1 cellular context compared by ENCODE assay signal in the genomic region with DNA sequence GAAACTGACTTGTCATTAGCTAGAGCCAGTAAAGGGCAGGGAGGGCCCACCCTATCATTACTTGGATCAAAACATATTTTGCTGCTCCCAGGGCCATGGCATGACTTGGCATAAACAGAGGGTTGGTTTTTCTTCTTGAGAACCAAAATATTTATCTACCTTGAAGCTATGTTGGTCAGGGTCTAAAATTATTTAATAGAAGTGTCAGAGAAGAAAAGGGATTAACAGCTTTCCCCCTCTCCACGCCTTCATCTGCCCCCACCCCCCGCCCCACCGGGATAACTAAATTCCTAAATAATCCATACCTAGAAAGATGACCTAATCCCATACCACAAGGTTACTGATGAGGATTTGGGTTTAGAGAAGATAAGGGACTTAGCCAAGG.
TF ChIP-seq lines count a peak whose summit lies in the region.

No MANE protein-coding gene starts in this region.

TF ChIP-seq in GM23338, 12 proteins besides CTCF, POLR2A, EP300 and RAD21 (continued from another document):
- TF ChIP-seq, protein P1, sequence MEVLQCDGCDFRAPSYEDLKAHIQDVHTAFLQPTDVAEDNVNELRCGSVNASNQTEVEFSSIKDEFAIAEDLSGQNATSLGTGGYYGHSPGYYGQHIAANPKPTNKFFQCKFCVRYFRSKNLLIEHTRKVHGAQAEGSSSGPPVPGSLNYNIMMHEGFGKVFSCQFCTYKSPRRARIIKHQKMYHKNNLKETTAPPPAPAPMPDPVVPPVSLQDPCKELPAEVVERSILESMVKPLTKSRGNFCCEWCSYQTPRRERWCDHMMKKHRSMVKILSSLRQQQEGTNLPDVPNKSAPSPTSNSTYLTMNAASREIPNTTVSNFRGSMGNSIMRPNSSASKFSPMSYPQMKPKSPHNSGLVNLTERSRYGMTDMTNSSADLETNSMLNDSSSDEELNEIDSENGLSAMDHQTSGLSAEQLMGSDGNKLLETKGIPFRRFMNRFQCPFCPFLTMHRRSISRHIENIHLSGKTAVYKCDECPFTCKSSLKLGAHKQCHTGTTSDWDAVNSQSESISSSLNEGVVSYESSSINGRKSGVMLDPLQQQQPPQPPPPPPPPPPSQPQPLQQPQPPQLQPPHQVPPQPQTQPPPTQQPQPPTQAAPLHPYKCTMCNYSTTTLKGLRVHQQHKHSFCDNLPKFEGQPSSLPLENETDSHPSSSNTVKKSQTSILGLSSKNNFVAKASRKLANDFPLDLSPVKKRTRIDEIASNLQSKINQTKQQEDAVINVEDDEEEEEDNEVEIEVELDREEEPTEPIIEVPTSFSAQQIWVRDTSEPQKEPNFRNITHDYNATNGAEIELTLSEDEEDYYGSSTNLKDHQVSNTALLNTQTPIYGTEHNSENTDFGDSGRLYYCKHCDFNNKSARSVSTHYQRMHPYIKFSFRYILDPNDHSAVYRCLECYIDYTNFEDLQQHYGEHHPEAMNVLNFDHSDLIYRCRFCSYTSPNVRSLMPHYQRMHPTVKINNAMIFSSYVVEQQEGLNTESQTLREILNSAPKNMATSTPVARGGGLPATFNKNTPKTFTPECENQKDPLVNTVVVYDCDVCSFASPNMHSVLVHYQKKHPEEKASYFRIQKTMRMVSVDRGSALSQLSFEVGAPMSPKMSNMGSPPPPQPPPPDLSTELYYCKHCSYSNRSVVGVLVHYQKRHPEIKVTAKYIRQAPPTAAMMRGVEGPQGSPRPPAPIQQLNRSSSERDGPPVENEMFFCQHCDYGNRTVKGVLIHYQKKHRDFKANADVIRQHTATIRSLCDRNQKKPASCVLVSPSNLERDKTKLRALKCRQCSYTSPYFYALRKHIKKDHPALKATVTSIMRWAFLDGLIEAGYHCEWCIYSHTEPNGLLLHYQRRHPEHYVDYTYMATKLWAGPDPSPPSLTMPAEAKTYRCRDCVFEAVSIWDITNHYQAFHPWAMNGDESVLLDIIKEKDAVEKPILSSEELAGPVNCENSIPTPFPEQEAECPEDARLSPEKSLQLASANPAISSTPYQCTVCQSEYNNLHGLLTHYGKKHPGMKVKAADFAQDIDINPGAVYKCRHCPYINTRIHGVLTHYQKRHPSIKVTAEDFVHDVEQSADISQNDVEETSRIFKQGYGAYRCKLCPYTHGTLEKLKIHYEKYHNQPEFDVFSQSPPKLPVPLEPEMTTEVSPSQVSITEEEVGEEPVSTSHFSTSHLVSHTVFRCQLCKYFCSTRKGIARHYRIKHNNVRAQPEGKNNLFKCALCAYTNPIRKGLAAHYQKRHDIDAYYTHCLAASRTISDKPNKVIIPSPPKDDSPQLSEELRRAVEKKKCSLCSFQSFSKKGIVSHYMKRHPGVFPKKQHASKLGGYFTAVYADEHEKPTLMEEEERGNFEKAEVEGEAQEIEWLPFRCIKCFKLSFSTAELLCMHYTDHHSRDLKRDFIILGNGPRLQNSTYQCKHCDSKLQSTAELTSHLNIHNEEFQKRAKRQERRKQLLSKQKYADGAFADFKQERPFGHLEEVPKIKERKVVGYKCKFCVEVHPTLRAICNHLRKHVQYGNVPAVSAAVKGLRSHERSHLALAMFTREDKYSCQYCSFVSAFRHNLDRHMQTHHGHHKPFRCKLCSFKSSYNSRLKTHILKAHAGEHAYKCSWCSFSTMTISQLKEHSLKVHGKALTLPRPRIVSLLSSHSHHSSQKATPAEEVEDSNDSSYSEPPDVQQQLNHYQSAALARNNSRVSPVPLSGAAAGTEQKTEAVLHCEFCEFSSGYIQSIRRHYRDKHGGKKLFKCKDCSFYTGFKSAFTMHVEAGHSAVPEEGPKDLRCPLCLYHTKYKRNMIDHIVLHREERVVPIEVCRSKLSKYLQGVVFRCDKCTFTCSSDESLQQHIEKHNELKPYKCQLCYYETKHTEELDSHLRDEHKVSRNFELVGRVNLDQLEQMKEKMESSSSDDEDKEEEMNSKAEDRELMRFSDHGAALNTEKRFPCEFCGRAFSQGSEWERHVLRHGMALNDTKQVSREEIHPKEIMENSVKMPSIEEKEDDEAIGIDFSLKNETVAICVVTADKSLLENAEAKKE (CRISPR knock-in tag; IDR thresholded peaks at IDR 0.05), result no peak
- TF ChIP-seq POLR2AphosphoS5 (IDR thresholded peaks at IDR 0.05; ENCODE audit: low read depth) (no peak), EZH2phosphoT487 (IDR thresholded peaks at IDR 0.05; ENCODE audit: unreplicated experiment) (no peak)
- TF ChIP-seq, protein P2, sequence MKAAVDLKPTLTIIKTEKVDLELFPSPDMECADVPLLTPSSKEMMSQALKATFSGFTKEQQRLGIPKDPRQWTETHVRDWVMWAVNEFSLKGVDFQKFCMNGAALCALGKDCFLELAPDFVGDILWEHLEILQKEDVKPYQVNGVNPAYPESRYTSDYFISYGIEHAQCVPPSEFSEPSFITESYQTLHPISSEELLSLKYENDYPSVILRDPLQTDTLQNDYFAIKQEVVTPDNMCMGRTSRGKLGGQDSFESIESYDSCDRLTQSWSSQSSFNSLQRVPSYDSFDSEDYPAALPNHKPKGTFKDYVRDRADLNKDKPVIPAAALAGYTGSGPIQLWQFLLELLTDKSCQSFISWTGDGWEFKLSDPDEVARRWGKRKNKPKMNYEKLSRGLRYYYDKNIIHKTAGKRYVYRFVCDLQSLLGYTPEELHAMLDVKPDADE (IDR thresholded peaks at IDR 0.05), result no peak
